27 cellular contexts compared by ENCODE assay signal in genomic region chr11:116135897-116136296, GRCh38.
"Had no signal": no experiment of that assay in that cellular context is flagged by ENCODE, and none has a peak within 500 bp of the region (broad histone marks: within the 10 kb centered on the region; RNA-seq: fewer than 3 reads in every experiment).

No MANE protein-coding gene starts in this region.

- H3K27me3 ChIP-seq: colonic mucosa, esophagus muscularis mucosa, esophagus squamous epithelium, foreskin keratinocyte, heart left ventricle had no signal

- H3K27ac Mint-ChIP-seq: dendritic cell treated with granulocyte-macrophage colony-stimulating factor and Interleukin-4, amounts not matched to agents 40 ng/mL and 50 ng/mL, for 4 days; effector memory CD8-positive, alpha-beta T cell; endodermal cell had no signal

- H3K27ac ChIP-seq: colonic mucosa, coronary artery, dorsolateral prefrontal cortex, epithelial cell of prostate, esophagus muscularis mucosa, esophagus squamous epithelium, foreskin keratinocyte, gastrocnemius medialis, gastroesophageal sphincter had no signal

- ATAC-seq: effector memory CD8-positive, alpha-beta T cell; esophagus mucosa; foreskin keratinocyte; gastrocnemius medialis; gastroesophageal sphincter; heart left ventricle had no signal

- H3K4me3 Mint-ChIP-seq: dendritic cell treated with granulocyte-macrophage colony-stimulating factor and Interleukin-4, amounts not matched to agents 40 ng/mL and 50 ng/mL, for 4 days; effector memory CD8-positive, alpha-beta T cell; endodermal cell had no signal

- H3K36me3 ChIP-seq: colonic mucosa, esophagus muscularis mucosa, esophagus squamous epithelium, gastrocnemius medialis, gastroesophageal sphincter, heart left ventricle had no signal

- H3K4me1 ChIP-seq: colonic mucosa, esophagus muscularis mucosa, esophagus squamous epithelium, foreskin keratinocyte, gastrocnemius medialis, gastroesophageal sphincter had no signal

- H3K9me3 Mint-ChIP-seq: dendritic cell treated with granulocyte-macrophage colony-stimulating factor and Interleukin-4, amounts not matched to agents 40 ng/mL and 50 ng/mL, for 4 days; endodermal cell had no signal

- H3K4me3 ChIP-seq: colonic mucosa, coronary artery, dorsolateral prefrontal cortex, esophagus muscularis mucosa, esophagus squamous epithelium, gastrocnemius medialis, gastroesophageal sphincter, heart left ventricle had no signal

- FAIRE-seq: colon, endometrium, endothelial cell of umbilical vein, frontal cortex had no signal

- H3K9me3 ChIP-seq: colonic mucosa, esophagus muscularis mucosa, esophagus squamous epithelium, gastrocnemius medialis, gastroesophageal sphincter, heart left ventricle had no signal

- DNase-seq: colonic mucosa; cortex of kidney; dermis blood vessel endothelial cell; dorsolateral prefrontal cortex; effector CD4-positive, alpha-beta T cell; effector CD8-positive, alpha-beta T cell; effector memory CD4-positive, alpha-beta T cell; effector memory CD8-positive, alpha-beta T cell; endodermal cell; erythroblast; esophagus squamous epithelium; foreskin fibroblast; foreskin keratinocyte; foreskin melanocyte; gastrocnemius medialis; glutamatergic neuron; heart left ventricle had no signal
